ENCODE assay signal across 2 cellular contexts in the genomic region with DNA sequence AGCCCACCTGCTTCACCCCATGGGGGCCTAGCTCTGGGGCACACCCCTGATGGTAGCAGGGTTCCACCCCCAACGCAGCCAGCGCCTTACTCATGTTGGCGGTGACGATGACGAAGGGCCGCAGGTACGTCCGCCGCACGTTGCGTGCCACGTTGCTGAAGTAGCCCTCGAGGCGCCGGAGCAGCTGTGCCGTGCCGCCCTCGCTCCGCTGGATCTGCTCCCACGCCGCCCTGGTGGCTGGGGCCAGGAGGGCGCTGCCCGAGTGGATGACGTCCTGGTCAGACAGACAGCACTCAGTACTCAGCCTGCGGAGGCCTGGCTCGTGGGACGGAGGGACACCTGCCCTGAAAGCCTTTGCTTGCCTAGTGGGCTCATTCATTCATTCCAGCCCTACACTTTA.
A peak's percentile ranks its signal among the peaks of the same experiment; 100 is the strongest.
TF ChIP-seq lines count a peak whose summit lies in the region.

No MANE protein-coding gene starts in this region.

TF ChIP-seq in HCT116, 20 proteins besides CTCF, POLR2A, EP300 and RAD21:
- TF ChIP-seq YY1 (IDR thresholded peaks at IDR 0.05; ENCODE audit: extremely low read depth, insufficient replicate concordance, low read depth, low read length) (no peak), TCF7L2 (IDR thresholded peaks at IDR 0.05; ENCODE audit: borderline replicate concordance, extremely low read depth, insufficient read depth, insufficient read length) (no peak), SP1 (IDR thresholded peaks at IDR 0.05; ENCODE audit: low read depth) (no peak), EZH2 (IDR thresholded peaks at IDR 0.05) (no peak), EZH2phosphoT487 (IDR thresholded peaks at IDR 0.05; ENCODE audit: borderline replicate concordance) (no peak), CBX3 (IDR thresholded peaks at IDR 0.05; ENCODE audit: low read depth) (no peak), FOSL1 (IDR thresholded peaks at IDR 0.05; ENCODE audit: low read depth) (no peak), JUND (IDR thresholded peaks at IDR 0.05) (no peak), EGR1 (IDR thresholded peaks at IDR 0.05; ENCODE audit: low read depth) (no peak), ZFX (IDR thresholded peaks at IDR 0.05) (no peak), CEBPB (IDR thresholded peaks at IDR 0.05; ENCODE audit: low read depth) (no peak), ELF1 (IDR thresholded peaks at IDR 0.05; ENCODE audit: borderline replicate concordance, low read depth) (no peak), POLR2AphosphoS5 (IDR thresholded peaks at IDR 0.05; ENCODE audit: low read depth, low read length) (no peak)
- TF ChIP-seq, protein P1, sequence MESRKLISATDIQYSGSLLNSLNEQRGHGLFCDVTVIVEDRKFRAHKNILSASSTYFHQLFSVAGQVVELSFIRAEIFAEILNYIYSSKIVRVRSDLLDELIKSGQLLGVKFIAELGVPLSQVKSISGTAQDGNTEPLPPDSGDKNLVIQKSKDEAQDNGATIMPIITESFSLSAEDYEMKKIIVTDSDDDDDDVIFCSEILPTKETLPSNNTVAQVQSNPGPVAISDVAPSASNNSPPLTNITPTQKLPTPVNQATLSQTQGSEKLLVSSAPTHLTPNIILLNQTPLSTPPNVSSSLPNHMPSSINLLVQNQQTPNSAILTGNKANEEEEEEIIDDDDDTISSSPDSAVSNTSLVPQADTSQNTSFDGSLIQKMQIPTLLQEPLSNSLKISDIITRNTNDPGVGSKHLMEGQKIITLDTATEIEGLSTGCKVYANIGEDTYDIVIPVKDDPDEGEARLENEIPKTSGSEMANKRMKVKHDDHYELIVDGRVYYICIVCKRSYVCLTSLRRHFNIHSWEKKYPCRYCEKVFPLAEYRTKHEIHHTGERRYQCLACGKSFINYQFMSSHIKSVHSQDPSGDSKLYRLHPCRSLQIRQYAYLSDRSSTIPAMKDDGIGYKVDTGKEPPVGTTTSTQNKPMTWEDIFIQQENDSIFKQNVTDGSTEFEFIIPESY (IDR thresholded peaks at IDR 0.05; ENCODE audit: extremely low read depth, insufficient replicate concordance, low read length), result no peak
- TF ChIP-seq, protein P2, sequence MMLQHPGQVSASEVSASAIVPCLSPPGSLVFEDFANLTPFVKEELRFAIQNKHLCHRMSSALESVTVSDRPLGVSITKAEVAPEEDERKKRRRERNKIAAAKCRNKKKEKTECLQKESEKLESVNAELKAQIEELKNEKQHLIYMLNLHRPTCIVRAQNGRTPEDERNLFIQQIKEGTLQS (IDR thresholded peaks at IDR 0.05), result no peak
- TF ChIP-seq, protein P3, sequence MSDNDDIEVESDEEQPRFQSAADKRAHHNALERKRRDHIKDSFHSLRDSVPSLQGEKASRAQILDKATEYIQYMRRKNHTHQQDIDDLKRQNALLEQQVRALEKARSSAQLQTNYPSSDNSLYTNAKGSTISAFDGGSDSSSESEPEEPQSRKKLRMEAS (IDR thresholded peaks at IDR 0.05), result no peak

TF ChIP-seq in H1, 55 proteins besides CTCF, POLR2A, EP300 and RAD21:
- no peak for TF ChIP-seq YY1 (IDR thresholded peaks at IDR 0.05; ENCODE audit: low read depth, low read length)
- TF ChIP-seq SIRT6 (IDR thresholded peaks at IDR 0.05; ENCODE audit: low read length), result no peak
- peak; percentile 68; the same call in 1 of the 2 replicates for TF ChIP-seq GABPA (IDR thresholded peaks at IDR 0.05; ENCODE audit: borderline replicate concordance, insufficient read depth, low read length)
